2 cellular contexts compared by ENCODE assay signal in the genomic region with DNA sequence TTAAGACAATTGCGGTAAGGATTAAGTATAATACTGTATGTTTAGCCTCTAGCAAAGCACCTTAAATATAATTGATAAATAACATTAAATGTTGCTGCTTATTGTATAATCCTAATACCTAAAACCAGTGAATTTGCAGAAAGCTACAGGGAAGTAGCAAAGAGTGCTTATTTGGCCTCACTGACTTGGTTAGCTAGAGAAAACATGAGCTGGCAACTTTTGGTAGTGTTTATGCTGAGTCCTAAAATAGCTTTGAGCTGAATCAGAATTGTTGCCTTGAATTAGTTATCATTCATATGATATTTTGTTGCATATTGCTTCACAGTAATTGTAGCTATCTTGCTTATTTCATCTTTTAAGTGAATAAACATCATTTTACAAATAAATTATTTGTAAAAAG.
A peak's percentile ranks its signal among the peaks of the same experiment; 100 is the strongest.
TF ChIP-seq lines count a peak whose summit lies in the region.

No MANE protein-coding gene starts in this region.

TF ChIP-seq in A549, 52 proteins besides CTCF, POLR2A, EP300 and RAD21:
- TF ChIP-seq, protein P1, sequence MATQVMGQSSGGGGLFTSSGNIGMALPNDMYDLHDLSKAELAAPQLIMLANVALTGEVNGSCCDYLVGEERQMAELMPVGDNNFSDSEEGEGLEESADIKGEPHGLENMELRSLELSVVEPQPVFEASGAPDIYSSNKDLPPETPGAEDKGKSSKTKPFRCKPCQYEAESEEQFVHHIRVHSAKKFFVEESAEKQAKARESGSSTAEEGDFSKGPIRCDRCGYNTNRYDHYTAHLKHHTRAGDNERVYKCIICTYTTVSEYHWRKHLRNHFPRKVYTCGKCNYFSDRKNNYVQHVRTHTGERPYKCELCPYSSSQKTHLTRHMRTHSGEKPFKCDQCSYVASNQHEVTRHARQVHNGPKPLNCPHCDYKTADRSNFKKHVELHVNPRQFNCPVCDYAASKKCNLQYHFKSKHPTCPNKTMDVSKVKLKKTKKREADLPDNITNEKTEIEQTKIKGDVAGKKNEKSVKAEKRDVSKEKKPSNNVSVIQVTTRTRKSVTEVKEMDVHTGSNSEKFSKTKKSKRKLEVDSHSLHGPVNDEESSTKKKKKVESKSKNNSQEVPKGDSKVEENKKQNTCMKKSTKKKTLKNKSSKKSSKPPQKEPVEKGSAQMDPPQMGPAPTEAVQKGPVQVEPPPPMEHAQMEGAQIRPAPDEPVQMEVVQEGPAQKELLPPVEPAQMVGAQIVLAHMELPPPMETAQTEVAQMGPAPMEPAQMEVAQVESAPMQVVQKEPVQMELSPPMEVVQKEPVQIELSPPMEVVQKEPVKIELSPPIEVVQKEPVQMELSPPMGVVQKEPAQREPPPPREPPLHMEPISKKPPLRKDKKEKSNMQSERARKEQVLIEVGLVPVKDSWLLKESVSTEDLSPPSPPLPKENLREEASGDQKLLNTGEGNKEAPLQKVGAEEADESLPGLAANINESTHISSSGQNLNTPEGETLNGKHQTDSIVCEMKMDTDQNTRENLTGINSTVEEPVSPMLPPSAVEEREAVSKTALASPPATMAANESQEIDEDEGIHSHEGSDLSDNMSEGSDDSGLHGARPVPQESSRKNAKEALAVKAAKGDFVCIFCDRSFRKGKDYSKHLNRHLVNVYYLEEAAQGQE (IDR thresholded peaks at IDR 0.05): no peak
- peak; percentile 76 for TF ChIP-seq MAFK (IDR thresholded peaks at IDR 0.05; ENCODE audit: partially characterized antibody)
TF ChIP-seq in A549: peak in this region for 1.

TF ChIP-seq in IMR-90, 13 proteins besides CTCF, POLR2A, EP300 and RAD21 (continued from another document):
- TF ChIP-seq MXI1 (IDR thresholded peaks at IDR 0.05; ENCODE audit: borderline replicate concordance, low read depth, low read length) (no peak), CHD1 (IDR thresholded peaks at IDR 0.05; ENCODE audit: low read depth, low read length) (no peak)
